Comparison of ENCODE assay signal across 8 cellular contexts in genomic region chr17:45135192-45135977, GRCh38. TPM values are rescaled to one million over a fixed set of nuclear protein-coding genes. Genes with fewer than 3 reads are reported as not detected.
A peak's percentile ranks its signal among the peaks of the same experiment; 100 is the strongest.
DNase-seq lines count a peak whose midpoint lies in the region; ATAC-seq lines count a peak whose summit lies in the region.

Gene ACBD4, plus strand, starts transcription at chr17:45135687. Its CDS starts 458 bp downstream, at chr17:45136145.

- in situ Hi-C loops in endometrial microvascular endothelial cells (cut with HindIII; ENCODE audit: inconsistent ontology term, low pct_unique_long_range_greater_than_20kb, low sequenced_read_pairs) = no loop called here

- peaks cover 5% of the 10 kb centered on the region; the same call in 1 of the 2 replicates for H3K4me1 ChIP-seq in HUES48 (ENCODE audit: control insufficient read depth, insufficient read depth, low read length)
- peaks cover 15% of the 10 kb centered on the region for H3K4me1 ChIP-seq in NT2/D1 (ENCODE audit: insufficient read depth, insufficient read length)
- H3K4me1 ChIP-seq in mesodermal cell (ENCODE audit: control insufficient read depth, insufficient read depth, low read length, poor library complexity, severe bottlenecking) = peaks cover 9% of the 10 kb centered on the region

- peak within 1 kb of the TSS; percentile 58 for H3K4me3 ChIP-seq in HUES48 (ENCODE audit: low read depth, low read length)
- H3K4me3 ChIP-seq in NT2/D1 (ENCODE audit: insufficient read length, low read depth) = no peak within 1 kb of the TSS
- H3K4me3 ChIP-seq in mesodermal cell (ENCODE audit: extremely low read depth, insufficient read depth, low read length, poor library complexity, severe bottlenecking) = peak within 1 kb of the TSS; percentile 28

- H3K9me3 ChIP-seq in HUES48 (ENCODE audit: control insufficient read depth, insufficient read depth, low read length) = no peaks in the 10 kb centered on the region
- peaks cover 17% of the 10 kb centered on the region; the same call in 1 of the 2 replicates for H3K9me3 ChIP-seq in NT2/D1 (ENCODE audit: insufficient read depth, low read length)
- no peaks in the 10 kb centered on the region for H3K9me3 ChIP-seq in mesodermal cell (ENCODE audit: control insufficient read depth, low read length)

- H3K27me3 ChIP-seq in HUES48 (ENCODE audit: control insufficient read depth, insufficient read depth, low read length) = no peaks in the 10 kb centered on the region; the same call in 1 of the 2 replicates
- no peaks in the 10 kb centered on the region for H3K27me3 ChIP-seq in NT2/D1 (ENCODE audit: insufficient read depth, insufficient read length)

- no peak within 1 kb of the TSS for H3K9ac ChIP-seq in HUES48 (ENCODE audit: low read depth, low read length)
- H3K9ac ChIP-seq in NT2/D1 (ENCODE audit: insufficient read length, low read depth) = no peak within 1 kb of the TSS

- peak; percentile 74 for ATAC-seq in GM21381 (IDR thresholded peaks at IDR 0.05; ENCODE audit: unreplicated experiment)

- 0 out of 2 replicates have a peak, but pooled peaks cover 3% of the 10 kb centered on the region for H3K36me3 ChIP-seq in HUES48 (ENCODE audit: control insufficient read depth, insufficient read depth, low read length)
- H3K36me3 ChIP-seq in NT2/D1 (ENCODE audit: insufficient read depth, insufficient read length, low read length) = no peaks in the 10 kb centered on the region
- H3K36me3 ChIP-seq in mesodermal cell (ENCODE audit: control insufficient read depth, insufficient read depth, low read length) = no peaks in the 10 kb centered on the region

- H3K27ac ChIP-seq in HUES48 (ENCODE audit: low read depth, low read length) = no peak within 1 kb of the TSS
- H3K27ac ChIP-seq in mesodermal cell (ENCODE audit: low read depth, low read length, severe bottlenecking) = no peak within 1 kb of the TSS

- DNase-seq in D341Med (ENCODE audit: low spot score) (peak; percentile 95), NT2/D1 (ENCODE audit: low read depth, low spot score) (peak; percentile 90)
- DNase-seq in activated CD8-positive, alpha-beta memory T cell treated with anti-CD3 and anti-CD28 coated beads, Interleukin-2, amount 50 U/mL, for 24 hours (ENCODE audit: extremely low read depth) = peak; percentile 90
- peak; percentile 88 to 92 for DNase-seq in stimulated activated CD8-positive, alpha-beta memory T cell treated with anti-CD3 and anti-CD28 coated beads, Interleukin-15, amount 100 ng/mL, for 4 hours (ENCODE audit: low read depth in 2 of 2)

- WGBS in mesodermal cell (ENCODE audit: insufficient coverage in 2 of 2), 2 experiments = 27 to 28% methylated on average over 33 to 38 of the region's 40 CpGs

RNA-seq across cellular contexts. Expression of gene ACBD4, which starts in this region (rescaled TPM):
- 17.4 TPM for total RNA-seq in endometrial microvascular endothelial cells (ENCODE audit: inconsistent ontology term)
- polyA plus RNA-seq in mesodermal cell (2013, experiment 1 of 2) = 4.9 TPM
- 3.6 TPM for polyA plus RNA-seq in mesodermal cell (2013, experiment 2 of 2)
